Comparison of ENCODE assay signal across 27 cellular contexts in genomic region chr4:172245493-172245892, GRCh38.
DNase-seq lines count a peak whose midpoint lies in the region; ATAC-seq, FAIRE-seq and TF ChIP-seq lines count a peak whose summit lies in the region.
"Had no signal": no experiment of that assay in that cellular context is flagged by ENCODE, and none has a peak within 500 bp of the region (broad histone marks: within the 10 kb centered on the region; RNA-seq: fewer than 3 reads in every experiment).

No MANE protein-coding gene starts in this region.

- no peaks in the 10 kb centered on the region for H3K9me2 ChIP-seq in PC-9 (ENCODE audit: insufficient read depth)

- DNase-seq in HepG2 (ENCODE audit: low spot score) (no peak), right lobe of liver (no peak), adipocyte (ENCODE audit: low read depth) (peak; percentile 42), fibroblast of the conjunctiva (ENCODE audit: low read depth) (peak; percentile 6), ureter (ENCODE audit: low spot score) (no peak), PC-9 (no peak)
- DNase-seq in activated CD8-positive, alpha-beta memory T cell treated with anti-CD3 and anti-CD28 coated beads, Interleukin-2, amount 50 U/mL, for 4 hours, result no peak
- DNase-seq: CD4-positive, CD25-positive, alpha-beta regulatory T cell; DMS153; DND-41; GM23248; H7; KBM-7; NCI-H1092; NCI-H1436 treated with DMSO at 0.1 percent for 48 hours; NCI-H187 treated with DMSO at 0.1 percent for 48 hours; NCI-H2171 treated with DMSO at 0.1 percent for 48 hours; NCI-H345; NCI-H510A treated with DMSO at 0.1 percent for 48 hours; NCI-H748 treated with DMSO at 0.1 percent for 48 hours; NK-92 treated with Interleukin-12 subunit alpha and Interleukin-12 subunit beta, amount 100 ng/mL, for 24 hours; Right ventricle myocardium superior; RPMI8226 had no signal

- H3K27ac ChIP-seq in HepG2 (ENCODE audit: extremely low read length, insufficient read depth, low read length), result no peak overlapping the region
- H3K27ac ChIP-seq in right lobe of liver, result no peak overlapping the region
- no peak overlapping the region for H3K27ac ChIP-seq in PC-9
- H3K27ac ChIP-seq: BLaER1, GM23248, SJSA1 had no signal

- H3F3A ChIP-seq in PC-9 (ENCODE audit: insufficient read depth, low read depth), result no peaks in the 10 kb centered on the region

- in situ Hi-C loops in HepG2 (cut with HindIII; ENCODE audit: extremely low pct_ligation_motif_present, low pct_unique_long_range_greater_than_20kb), result no loop called here

- no peak overlapping the region for H2AFZ ChIP-seq in HepG2 (ENCODE audit: low read length)
- no peak overlapping the region for H2AFZ ChIP-seq in PC-9
- H2AFZ ChIP-seq: GM23248 had no signal

- CTCF ChIA-PET in HepG2 (lab: Yijun Ruan, JAX; ENCODE audit: low intra/inter-chr PET ratio, low total read pairs) (no interaction called here), PC-9 (lab: Charles Lee) (no interaction called here)

- H4K20me1 ChIP-seq in HepG2 (ENCODE audit: insufficient read depth, low read length), result no peaks in the 10 kb centered on the region
- H4K20me1 ChIP-seq in PC-9 (ENCODE audit: insufficient read depth), result no peaks in the 10 kb centered on the region
- H4K20me1 ChIP-seq: BLaER1 had no signal

- TF ChIP-seq POLR2A in HepG2 (IDR thresholded peaks at IDR 0.05; ENCODE audit: insufficient read depth in 1 of 2, low read depth in 2 of 2, low read length in 2 of 2) (no peak), right lobe of liver (IDR thresholded peaks at IDR 0.05) (no peak)

- no peak overlapping the region for H3K4me3 ChIP-seq in HepG2 (replicated peaks in 1 of 3; ENCODE audit: insufficient read depth in 1 of 3, low read depth in 2 of 3, low read length in 3 of 3)
- H3K4me3 ChIP-seq in right lobe of liver, result no peak overlapping the region
- H3K4me3 ChIP-seq in adipocyte (ENCODE audit: low read length), result no peak overlapping the region
- no peak overlapping the region for H3K4me3 ChIP-seq in PC-9
- H3K4me3 ChIP-seq: BLaER1, GM23248, SJSA1 had no signal

- H3K4me2 ChIP-seq in HepG2 (ENCODE audit: low read depth, low read length) (no peak overlapping the region), PC-9 (no peak overlapping the region)
- H3K4me2 ChIP-seq: BLaER1 had no signal

- H3K9me3 ChIP-seq in HepG2 (ENCODE audit: low read length), result no peaks in the 10 kb centered on the region; the same call in 1 of the 2 replicates
- no peaks in the 10 kb centered on the region for H3K9me3 ChIP-seq in right lobe of liver
- peaks cover 4% of the 10 kb centered on the region for H3K9me3 ChIP-seq in adipocyte (ENCODE audit: control insufficient read depth, low read length)
- no peaks in the 10 kb centered on the region for H3K9me3 ChIP-seq in PC-9 (ENCODE audit: insufficient read depth, low read depth)
- H3K9me3 ChIP-seq: BLaER1, SJSA1 had no signal

- POLR2A ChIA-PET in HepG2 (lab: Yijun Ruan, JAX) (no interaction called here), PC-9 (lab: Charles Lee; ENCODE audit: unreplicated experiment) (no interaction called here)

- no peaks in the 10 kb centered on the region for H3K4me1 ChIP-seq in HepG2 (ENCODE audit: insufficient read depth, low read length)
- no peaks in the 10 kb centered on the region for H3K4me1 ChIP-seq in right lobe of liver
- no peaks in the 10 kb centered on the region for H3K4me1 ChIP-seq in adipocyte (ENCODE audit: control insufficient read depth, insufficient read depth, low read length)
- no peaks in the 10 kb centered on the region for H3K4me1 ChIP-seq in PC-9 (replicated peaks; ENCODE audit: insufficient read depth)
- H3K4me1 ChIP-seq: BLaER1, SJSA1 had no signal

- H3K9ac ChIP-seq in HepG2 (ENCODE audit: insufficient read depth, low read depth, low read length) (no peak overlapping the region), adipocyte (ENCODE audit: low read length) (no peak overlapping the region)
- H3K9ac ChIP-seq: BLaER1, GM23248 had no signal

- H3K27me3 ChIP-seq in HepG2 (ENCODE audit: control insufficient read depth in 1 of 2, insufficient read depth in 2 of 2, low read length in 2 of 2), result no peaks in the 10 kb centered on the region; a peak in 1 of 5 replicates
- H3K27me3 ChIP-seq in right lobe of liver, result no peaks in the 10 kb centered on the region
- no peaks in the 10 kb centered on the region for H3K27me3 ChIP-seq in adipocyte (replicated peaks; ENCODE audit: control insufficient read depth, insufficient read depth, low read length)
- H3K27me3 ChIP-seq in PC-9 (ENCODE audit: insufficient read depth, low read depth), result no peaks in the 10 kb centered on the region
- H3K27me3 ChIP-seq: BLaER1, SJSA1 had no signal

- H3K79me2 ChIP-seq in HepG2 (ENCODE audit: insufficient read depth, low read length) (no peaks in the 10 kb centered on the region), PC-9 (ENCODE audit: low read depth) (no peaks in the 10 kb centered on the region)

- BruUV-seq in HepG2 (replicated peaks; lab: Mats Ljungman, UMichigan) (no TSS peak), PC-9 (replicated peaks; lab: Mats Ljungman, UMichigan) (no TSS peak)

- ATAC-seq in HepG2 (no peak), right lobe of liver (no peak)

- no peak for TF ChIP-seq EP300 in HepG2 (IDR thresholded peaks at IDR 0.05; ENCODE audit: low read depth in 2 of 2, low read length in 2 of 2)
- TF ChIP-seq EP300 in HepG2 (CRISPR knock-in tag; IDR thresholded peaks at IDR 0.05; ENCODE audit: borderline replicate concordance), result no peak

- no peak for FAIRE-seq in HepG2 (lab: Jason Lieb, UNC)
- FAIRE-seq: A204.1, HTR-8/SVneo had no signal

- no peaks in the 10 kb centered on the region for H3K36me3 ChIP-seq in HepG2 (replicated peaks in 1 of 2; ENCODE audit: control insufficient read depth in 1 of 2, insufficient read depth in 2 of 2, low read length in 2 of 2)
- H3K36me3 ChIP-seq in right lobe of liver, result no peaks in the 10 kb centered on the region
- no peaks in the 10 kb centered on the region for H3K36me3 ChIP-seq in adipocyte (ENCODE audit: control insufficient read depth, insufficient read depth, low read length, severe bottlenecking)
- no peaks in the 10 kb centered on the region for H3K36me3 ChIP-seq in PC-9 (ENCODE audit: low read depth)
- H3K36me3 ChIP-seq: BLaER1, SJSA1 had no signal

- no peak for TF ChIP-seq RAD21 in HepG2 (CRISPR knock-in tag; IDR thresholded peaks at IDR 0.05)

- no peak for TF ChIP-seq CTCF in HepG2 (CRISPR knock-in tag; IDR thresholded peaks at IDR 0.05)
- TF ChIP-seq CTCF in right lobe of liver (IDR thresholded peaks at IDR 0.05), result no peak
- TF ChIP-seq CTCF in PC-9 (conservative IDR thresholded peaks at IDR 0.05), result no peak

- intact Hi-C loops in HepG2 (cut with micrococcal nuclease; ENCODE audit: unreplicated experiment) (no loop called here), right lobe of liver (cut with DNase I) (no loop called here), PC-9 (cut with micrococcal nuclease; ENCODE audit: unreplicated experiment) (no loop called here)

TF ChIP-seq in HepG2, 621 proteins besides CTCF, POLR2A, EP300 and RAD21:
- TF ChIP-seq CREB1 (IDR thresholded peaks at IDR 0.05) (0 out of 2 replicates have a peak, but pooled peaks have one; percentile 33), CREB1 (CRISPR knock-in tag; IDR thresholded peaks at IDR 0.05) (no peak), ATF7 (IDR thresholded peaks at IDR 0.05) (peak; percentile 65), ATF7 (CRISPR knock-in tag; IDR thresholded peaks at IDR 0.05) (no peak), KLF11 (CRISPR knock-in tag; IDR thresholded peaks at IDR 0.05) (no peak)

Comparison
In these comparisons a context has a peak if more than half of its experiments do, and no peak if none do; other contexts are left out.
1. DNase-seq: peak in adipocyte (single experiment) and fibroblast of the conjunctiva (single experiment); none in HepG2 (single experiment), right lobe of liver (0 of 3), ureter (single experiment), activated CD8-positive, alpha-beta memory T cell treated with anti-CD3 and anti-CD28 coated beads, Interleukin-2, amount 50 U/mL, for 4 hours (single experiment) and PC-9 (0 of 2).